16 cellular contexts compared by ENCODE assay signal in genomic region chr10:71520042-71520441, GRCh38.
"Had no signal": no experiment of that assay in that cellular context is flagged by ENCODE, and none has a peak within 500 bp of the region (broad histone marks: within the 10 kb centered on the region; RNA-seq: fewer than 3 reads in every experiment).

No MANE protein-coding gene starts in this region.

- H3K4me1 ChIP-seq: colonic mucosa, foreskin keratinocyte, thyroid gland had no signal

- H3K4me3 ChIP-seq: colonic mucosa, thyroid gland had no signal

- H3K27ac ChIP-seq: colonic mucosa, foreskin keratinocyte, parathyroid adenoma, thyroid gland had no signal

- H3K9ac ChIP-seq: parathyroid adenoma had no signal

- H2AFZ ChIP-seq: parathyroid adenoma had no signal

- H3K36me3 ChIP-seq: colonic mucosa, thyroid gland had no signal

- H3K27me3 ChIP-seq: colonic mucosa, thyroid gland had no signal

- ATAC-seq: activated CD4-positive, CD25-positive, alpha-beta regulatory T cell treated with anti-CD3 and anti-CD28 coated beads, Interleukin-2, amount 50 U/mL, for 24 hours; foreskin keratinocyte; stimulated activated memory B cell treated with anti-CD40 and anti-IgM and Interleukin-4, amounts not matched to agents 10 μg/mL and 1 μg/mL and 100 μg/mL, for 72 hours had no signal

- H3K9me3 ChIP-seq: colonic mucosa, thyroid gland had no signal

- DNase-seq: activated CD4-positive, alpha-beta T cell treated with anti-CD3 and anti-CD28 coated beads, Interleukin-2, amount 50 U/mL, for 4 hours; activated naive CD4-positive, alpha-beta T cell; activated naive CD8-positive, alpha-beta T cell treated with anti-CD3 and anti-CD28 coated beads, Interleukin-2, amount 10 ng/mL, durations not matched to agents 7 days and 5 days; activated T-cell treated with anti-CD3 and anti-CD28 coated beads for 4 hours; anterior cingulate cortex; colonic mucosa; effector CD4-positive, alpha-beta T cell; foreskin keratinocyte; glutamatergic neuron; retina; stimulated activated CD4-positive, alpha-beta T cell treated with anti-CD3 and anti-CD28 coated beads, Interleukin-2, amount 100 ng/mL, for 48 hours; SW 1271; thyroid gland had no signal
